Comparison of ENCODE assay signal across 11 cellular contexts in genomic region chr1:32353886-32354570, GRCh38. TPM values are rescaled to one million over a fixed set of nuclear protein-coding genes. Genes with fewer than 3 reads are reported as not detected.
DNase-seq lines count a peak whose midpoint lies in the region; ATAC-seq and TF ChIP-seq lines count a peak whose summit lies in the region.
"Had no signal": no experiment of that assay in that cellular context is flagged by ENCODE, and none has a peak within 500 bp of the region (broad histone marks: within the 10 kb centered on the region; RNA-seq: fewer than 3 reads in every experiment).

No MANE protein-coding gene starts in this region.

- H3K27me3 ChIP-seq in BLaER1 treated with 17β-estradiol and CSF1 and Interleukin-3, amounts not matched to agents 10 nM and 100 nM: no peaks in the 10 kb centered on the region
- no peaks in the 10 kb centered on the region for H3K27me3 ChIP-seq in esophagus muscularis mucosa

- WGBS in esophagus muscularis mucosa: 42% methylated on average over 2 of the region's 2 CpGs

- peak overlapping the region; percentile 91 to 100 (median 99) for H3K4me2 ChIP-seq in BLaER1 treated with 17β-estradiol and CSF1 and Interleukin-3, amounts not matched to agents 10 nM and 100 nM

- no peak for ATAC-seq in natural killer cell treated with Interleukin-12 subunit alpha and Interleukin-12 subunit beta and Interleukin-15 and Interleukin-18, amount 100 ng/mL, for 72 hours
- ATAC-seq in stimulated activated naive CD8-positive, alpha-beta T cell treated with anti-CD3 and anti-CD28 coated beads, Interleukin-15, amount 100 ng/mL, for 72 hours: no peak
- ATAC-seq: activated T-cell treated with anti-CD3 and anti-CD28 coated beads, Interleukin-2, amount 50 U/mL, for 72 hours; PC-3 had no signal

- no peaks in the 10 kb centered on the region for H3K36me3 Mint-ChIP-seq in natural killer cell treated with Interleukin-12 subunit alpha and Interleukin-12 subunit beta and Interleukin-15 and Interleukin-18, amount 100 ng/mL, for 72 hours

- TF ChIP-seq EP300 in esophagus muscularis mucosa (IDR thresholded peaks at IDR 0.05): no peak

- 0 out of 22 replicates have a peak, but pooled peaks cover 0 to 8% (median 0%) of the 10 kb centered on the region in 11 experiments for H4K20me1 ChIP-seq in BLaER1 treated with 17β-estradiol and CSF1 and Interleukin-3, amounts not matched to agents 10 nM and 100 nM

- no peak for TF ChIP-seq POLR2A in esophagus muscularis mucosa (IDR thresholded peaks at IDR 0.05; ENCODE audit: low read depth)

- H3K9ac ChIP-seq in BLaER1 treated with 17β-estradiol and CSF1 and Interleukin-3, amounts not matched to agents 10 nM and 100 nM: peak overlapping the region in 6 of 11 experiments; percentile 2 to 97 (median 91); a peak in 6 of 22 replicates

- peaks cover 7 to 18% of the 10 kb centered on the region in 2 donors for H3K4me1 Mint-ChIP-seq in natural killer cell treated with Interleukin-12 subunit alpha and Interleukin-12 subunit beta and Interleukin-15 and Interleukin-18, amount 100 ng/mL, for 72 hours (ENCODE audit: low read depth in 2 of 2)
- peaks cover 39% of the 10 kb centered on the region for H3K4me1 Mint-ChIP-seq in stimulated activated naive CD8-positive, alpha-beta T cell treated with anti-CD3 and anti-CD28 coated beads, Interleukin-15, amount 100 ng/mL, for 72 hours

- no peak for TF ChIP-seq CTCF in esophagus muscularis mucosa (IDR thresholded peaks at IDR 0.05)

- peaks cover 46 to 58% (median 51%) of the 10 kb centered on the region in 10 experiments for H3K4me1 ChIP-seq in BLaER1 treated with 17β-estradiol and CSF1 and Interleukin-3, amounts not matched to agents 10 nM and 100 nM
- H3K4me1 ChIP-seq in esophagus muscularis mucosa: peaks cover 32 to 52% (median 48%) of the 10 kb centered on the region in 4 donors

- peak overlapping the region; percentile 19 for H3K4me3 Mint-ChIP-seq in natural killer cell treated with Interleukin-12 subunit alpha and Interleukin-12 subunit beta and Interleukin-15 and Interleukin-18, amount 100 ng/mL, for 72 hours
- H3K4me3 Mint-ChIP-seq in stimulated activated naive CD8-positive, alpha-beta T cell treated with anti-CD3 and anti-CD28 coated beads, Interleukin-15, amount 100 ng/mL, for 72 hours: no peak overlapping the region

- intact Hi-C loops in esophagus muscularis mucosa (cut with DNase I): no loop called here

- no peak overlapping the region for H3K4me3 ChIP-seq in BLaER1 treated with 17β-estradiol and CSF1 and Interleukin-3, amounts not matched to agents 10 nM and 100 nM
- no peak overlapping the region for H3K4me3 ChIP-seq in esophagus muscularis mucosa

- H3K9me3 ChIP-seq in BLaER1 treated with 17β-estradiol and CSF1 and Interleukin-3, amounts not matched to agents 10 nM and 100 nM (replicated peaks in 1 of 11): peaks cover 0 to 8% (median 3%) of the 10 kb centered on the region in 11 experiments; a peak in 8 of 22 replicates
- H3K9me3 ChIP-seq in esophagus muscularis mucosa: no peaks in the 10 kb centered on the region

- peak overlapping the region in 1 of 2 donors; percentile 5 for H3K27ac Mint-ChIP-seq in natural killer cell treated with Interleukin-12 subunit alpha and Interleukin-12 subunit beta and Interleukin-15 and Interleukin-18, amount 100 ng/mL, for 72 hours
- no peak overlapping the region for H3K27ac Mint-ChIP-seq in stimulated activated naive CD8-positive, alpha-beta T cell treated with anti-CD3 and anti-CD28 coated beads, Interleukin-15, amount 100 ng/mL, for 72 hours
- H3K27ac Mint-ChIP-seq: activated T-cell treated with anti-CD3 and anti-CD28 coated beads, Interleukin-2, amount 50 U/mL, for 72 hours had no signal

- no peaks in the 10 kb centered on the region for H3K9me3 Mint-ChIP-seq in natural killer cell treated with Interleukin-12 subunit alpha and Interleukin-12 subunit beta and Interleukin-15 and Interleukin-18, amount 100 ng/mL, for 72 hours
- H3K9me3 Mint-ChIP-seq in stimulated activated naive CD8-positive, alpha-beta T cell treated with anti-CD3 and anti-CD28 coated beads, Interleukin-15, amount 100 ng/mL, for 72 hours: no peaks in the 10 kb centered on the region
- H3K9me3 Mint-ChIP-seq: activated T-cell treated with anti-CD3 and anti-CD28 coated beads, Interleukin-2, amount 50 U/mL, for 72 hours had no signal

- H3K27ac ChIP-seq in BLaER1 treated with 17β-estradiol and CSF1 and Interleukin-3, amounts not matched to agents 10 nM and 100 nM: peak overlapping the region in 3 of 11 experiments; percentile 19 to 30 (median 26); a peak in 3 of 22 replicates
- peak overlapping the region; percentile 16 to 97 (median 70) for H3K27ac ChIP-seq in esophagus muscularis mucosa (replicated peaks in 1 of 4)

- H3K27me3 Mint-ChIP-seq in natural killer cell treated with Interleukin-12 subunit alpha and Interleukin-12 subunit beta and Interleukin-15 and Interleukin-18, amount 100 ng/mL, for 72 hours: no peaks in the 10 kb centered on the region
- H3K27me3 Mint-ChIP-seq in stimulated activated naive CD8-positive, alpha-beta T cell treated with anti-CD3 and anti-CD28 coated beads, Interleukin-15, amount 100 ng/mL, for 72 hours: no peaks in the 10 kb centered on the region

- H3K36me3 ChIP-seq in BLaER1 treated with 17β-estradiol and CSF1 and Interleukin-3, amounts not matched to agents 10 nM and 100 nM: no peaks in the 10 kb centered on the region; a peak in 1 of 22 replicates
- peaks cover 0 to 9% (median 0%) of the 10 kb centered on the region in 4 donors for H3K36me3 ChIP-seq in esophagus muscularis mucosa

- DNase-seq in esophagus muscularis mucosa (ENCODE audit: extremely low spot score) (no peak), Kasumi-1 (lab: John Stamatoyannopoulos, UW) (no peak), anterior cingulate cortex (lab: John Stamatoyannopoulos, UW) (no peak), NCI-H510A (lab: John Stamatoyannopoulos, UW) (no peak)
- DNase-seq in natural killer cell treated with Interleukin-12 subunit alpha and Interleukin-12 subunit beta and Interleukin-15 and Interleukin-18, amount 100 ng/mL, for 72 hours (ENCODE audit: low spot score): no peak
- DNase-seq in stimulated activated naive CD8-positive, alpha-beta T cell treated with anti-CD3 and anti-CD28 coated beads, Interleukin-15, amount 100 ng/mL, for 72 hours: no peak
- DNase-seq: activated T-cell treated with anti-CD3 and anti-CD28 coated beads, Interleukin-2, amount 50 U/mL, for 72 hours; PC-3 had no signal

TF ChIP-seq in PFSK-1, 5 proteins besides CTCF, POLR2A, EP300 and RAD21:
- TF ChIP-seq, protein P1, sequence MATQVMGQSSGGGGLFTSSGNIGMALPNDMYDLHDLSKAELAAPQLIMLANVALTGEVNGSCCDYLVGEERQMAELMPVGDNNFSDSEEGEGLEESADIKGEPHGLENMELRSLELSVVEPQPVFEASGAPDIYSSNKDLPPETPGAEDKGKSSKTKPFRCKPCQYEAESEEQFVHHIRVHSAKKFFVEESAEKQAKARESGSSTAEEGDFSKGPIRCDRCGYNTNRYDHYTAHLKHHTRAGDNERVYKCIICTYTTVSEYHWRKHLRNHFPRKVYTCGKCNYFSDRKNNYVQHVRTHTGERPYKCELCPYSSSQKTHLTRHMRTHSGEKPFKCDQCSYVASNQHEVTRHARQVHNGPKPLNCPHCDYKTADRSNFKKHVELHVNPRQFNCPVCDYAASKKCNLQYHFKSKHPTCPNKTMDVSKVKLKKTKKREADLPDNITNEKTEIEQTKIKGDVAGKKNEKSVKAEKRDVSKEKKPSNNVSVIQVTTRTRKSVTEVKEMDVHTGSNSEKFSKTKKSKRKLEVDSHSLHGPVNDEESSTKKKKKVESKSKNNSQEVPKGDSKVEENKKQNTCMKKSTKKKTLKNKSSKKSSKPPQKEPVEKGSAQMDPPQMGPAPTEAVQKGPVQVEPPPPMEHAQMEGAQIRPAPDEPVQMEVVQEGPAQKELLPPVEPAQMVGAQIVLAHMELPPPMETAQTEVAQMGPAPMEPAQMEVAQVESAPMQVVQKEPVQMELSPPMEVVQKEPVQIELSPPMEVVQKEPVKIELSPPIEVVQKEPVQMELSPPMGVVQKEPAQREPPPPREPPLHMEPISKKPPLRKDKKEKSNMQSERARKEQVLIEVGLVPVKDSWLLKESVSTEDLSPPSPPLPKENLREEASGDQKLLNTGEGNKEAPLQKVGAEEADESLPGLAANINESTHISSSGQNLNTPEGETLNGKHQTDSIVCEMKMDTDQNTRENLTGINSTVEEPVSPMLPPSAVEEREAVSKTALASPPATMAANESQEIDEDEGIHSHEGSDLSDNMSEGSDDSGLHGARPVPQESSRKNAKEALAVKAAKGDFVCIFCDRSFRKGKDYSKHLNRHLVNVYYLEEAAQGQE (IDR thresholded peaks at IDR 0.05; ENCODE audit: insufficient read depth in 1 of 2, low read depth in 2 of 2, low read length in 2 of 2): no peak
- TF ChIP-seq SIN3A (IDR thresholded peaks at IDR 0.05; ENCODE audit: borderline replicate concordance, insufficient read depth, low read length): no peak
- peak; percentile 16 for TF ChIP-seq FOXP2 (optimal IDR thresholded peaks at IDR 0.05; ENCODE audit: borderline replicate concordance, extremely low read depth, extremely low read length, insufficient read depth)
- TF ChIP-seq POLR2AphosphoS5 (IDR thresholded peaks at IDR 0.05; ENCODE audit: low read depth, low read length): no peak
- TF ChIP-seq TAF1 (IDR thresholded peaks at IDR 0.05; ENCODE audit: borderline replicate concordance, insufficient read depth, low read length): no peak
TF ChIP-seq in PFSK-1: peak in this region for 1.

RNA-seq across cellular contexts. Expression of gene FAM229A, which starts 8.3 kb away (rescaled TPM):
- 8.3 TPM for polyA plus RNA-seq in PFSK-1 (2012; ENCODE audit: insufficient read length, low read depth)
- 1 to 10 TPM; 1.3 to 8.7 (median 4.9) TPM for total RNA-seq in esophagus muscularis mucosa
- 10 to 100 TPM in 1 of 2 donors, 1 to 10 TPM in 1; 6.2 to 13.4 TPM for total RNA-seq in natural killer cell treated with Interleukin-12 subunit alpha and Interleukin-12 subunit beta and Interleukin-15 and Interleukin-18, amount 100 ng/mL, for 72 hours

RNA-seq across cellular contexts. Expression of gene TSSK3, which starts 8.3 kb away (rescaled TPM):
- 1.2 TPM for polyA plus RNA-seq in PFSK-1 (2012; ENCODE audit: insufficient read length, low read depth)
- total RNA-seq in esophagus muscularis mucosa: 1 to 10 TPM in 1 of 4 donors, under 1 TPM in 1, not detected in 2; 0.86 to 3.7 TPM
- under 1 TPM in 1 of 2 donors, not detected in 1; 0.36 TPM for total RNA-seq in natural killer cell treated with Interleukin-12 subunit alpha and Interleukin-12 subunit beta and Interleukin-15 and Interleukin-18, amount 100 ng/mL, for 72 hours
- total RNA-seq: Daoy, PC-3 had no signal

RNA-seq across cellular contexts. Expression of gene MARCKSL1, which starts 18.0 kb away (rescaled TPM):
- 14.9 TPM for polyA plus RNA-seq in PFSK-1 (2012; ENCODE audit: insufficient read length, low read depth)
- total RNA-seq in esophagus muscularis mucosa: 10 to 100 TPM in 2 of 4 donors, 1 to 10 TPM in 2; 4.2 to 10.9 (median 9.2) TPM
- total RNA-seq in natural killer cell treated with Interleukin-12 subunit alpha and Interleukin-12 subunit beta and Interleukin-15 and Interleukin-18, amount 100 ng/mL, for 72 hours: 10 to 100 TPM; 11.8 to 35.9 TPM

RNA-seq across cellular contexts. Expression of gene BSDC1, which starts 40.2 kb away (rescaled TPM):
- polyA plus RNA-seq in PFSK-1 (2012; ENCODE audit: insufficient read length, low read depth): 23.1 TPM
- total RNA-seq in esophagus muscularis mucosa: 10 to 100 TPM; 57.3 to 67.9 (median 63.4) TPM
- 10 to 100 TPM; 55.6 to 68.2 TPM for total RNA-seq in natural killer cell treated with Interleukin-12 subunit alpha and Interleukin-12 subunit beta and Interleukin-15 and Interleukin-18, amount 100 ng/mL, for 72 hours
